7 cellular contexts compared by ENCODE assay signal in the genomic region with DNA sequence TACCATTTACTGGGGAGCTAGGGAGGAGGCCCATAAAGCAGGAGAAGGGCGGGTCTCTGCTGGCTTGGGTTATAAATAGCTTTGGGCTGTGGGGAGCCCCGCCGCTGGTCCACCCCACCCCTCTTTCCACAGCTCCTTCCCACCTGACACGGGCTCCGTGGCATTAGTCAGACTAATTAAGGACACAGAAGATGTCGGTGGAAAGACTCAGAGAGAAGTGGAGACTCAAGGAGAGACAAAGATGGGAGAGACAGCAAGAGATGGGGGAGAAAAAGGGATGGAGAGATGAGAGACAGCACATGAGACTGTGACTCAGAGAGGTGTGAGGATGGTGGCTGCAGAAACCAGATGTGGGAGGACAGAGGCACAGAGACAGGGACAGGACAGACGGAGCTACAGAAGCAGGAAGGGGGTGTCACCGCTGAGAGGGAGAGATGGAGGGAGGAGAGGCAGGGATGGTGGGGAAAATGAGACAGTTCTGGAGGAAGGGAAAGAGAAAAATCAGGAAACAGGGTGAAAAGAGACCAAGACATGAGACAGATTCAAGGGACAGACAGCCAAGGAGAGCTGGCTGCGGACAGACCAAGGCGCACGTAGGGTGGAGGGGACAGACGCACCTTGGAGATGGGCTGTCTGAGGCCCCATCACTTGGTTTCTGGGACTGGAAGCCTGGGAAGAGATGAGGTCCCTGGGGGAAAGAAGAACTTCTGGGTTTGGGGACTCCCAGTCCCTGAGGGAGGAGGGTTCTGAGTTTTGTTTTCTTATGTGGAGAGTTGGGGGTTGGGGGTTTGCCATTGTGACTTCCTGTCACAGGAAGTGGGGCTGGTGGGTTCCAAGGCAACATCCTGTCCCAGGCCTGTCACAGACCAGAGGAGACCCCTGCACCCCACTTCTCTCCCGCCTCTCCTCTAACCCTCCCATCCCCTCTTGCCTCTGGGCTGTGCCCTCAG. TPM values are rescaled to one million over a fixed set of nuclear protein-coding genes. Genes with fewer than 3 reads are reported as not detected.
DNase-seq lines count a peak whose midpoint lies in the region; ATAC-seq, FAIRE-seq and TF ChIP-seq lines count a peak whose summit lies in the region.

No MANE protein-coding gene starts in this region.

- peak overlapping the region; percentile 8; the same call in 1 of the 2 replicates for H3K4me2 ChIP-seq in KMS-11
- peak overlapping the region; percentile 74 for H3K4me2 ChIP-seq in keratinocyte (ENCODE audit: control insufficient read depth, extremely low read depth, insufficient read depth, low read depth, low read length)

- H3K27me3 ChIP-seq in KMS-11 (ENCODE audit: insufficient read depth, low read depth) (peaks cover 3% of the 10 kb centered on the region; the same call in 1 of the 2 replicates), keratinocyte (ENCODE audit: control insufficient read depth, extremely low read depth, insufficient read depth, low read length) (no peaks in the 10 kb centered on the region), thoracic aorta (replicated peaks; ENCODE audit: insufficient read depth) (no peaks in the 10 kb centered on the region)

- dilution Hi-C loops in keratinocyte (cut with MboI; ENCODE audit: extremely low pct_ligation_motif_present, low sequenced_read_pairs): no loop called here

- no peak for TF ChIP-seq CTCF in KMS-11 (conservative IDR thresholded peaks at IDR 0.05; ENCODE audit: low read depth, low read length)
- no peak for TF ChIP-seq CTCF in keratinocyte (optimal IDR thresholded peaks at IDR 0.05 in 1 of 3, IDR thresholded peaks at IDR 0.05 in 1 of 3, conservative IDR thresholded peaks at IDR 0.05 in 1 of 3; ENCODE audit: extremely low read depth in 1 of 3, insufficient read depth in 2 of 3, low read length in 3 of 3)
- no peak for TF ChIP-seq CTCF in thoracic aorta (IDR thresholded peaks at IDR 0.05)

- DNase-seq in activated T-cell treated with anti-CD3 and anti-CD28 coated beads, Interleukin-2, amount 50 U/mL, for 1 hour: peak; percentile 59
- DNase-seq in keratinocyte (ENCODE audit: low read depth, low spot score) (no peak), thoracic aorta (ENCODE audit: low spot score) (no peak), NCI-H1694 treated with DMSO at 0.1 percent for 48 hours (lab: John Stamatoyannopoulos, UW) (no peak), foreskin melanocyte (no peak), NCI-H69 (lab: John Stamatoyannopoulos, UW) (no peak)

- H4K20me1 ChIP-seq in KMS-11 (ENCODE audit: insufficient read depth) (0 out of 2 replicates have a peak, but pooled peaks cover 4% of the 10 kb centered on the region), keratinocyte (ENCODE audit: control insufficient read depth, extremely low read depth, insufficient read depth, low read length) (no peaks in the 10 kb centered on the region)

- H3K36me3 ChIP-seq in KMS-11 (ENCODE audit: insufficient read depth): no peaks in the 10 kb centered on the region
- H3K36me3 ChIP-seq in keratinocyte (ENCODE audit: control insufficient read depth in 2 of 2, extremely low read depth in 1 of 2, insufficient read depth in 2 of 2, low read length in 2 of 2): peaks cover 20% of the 10 kb centered on the region in 2 experiments
- H3K36me3 ChIP-seq in thoracic aorta: peaks cover 14% of the 10 kb centered on the region

- H3K9me1 ChIP-seq in keratinocyte (ENCODE audit: control insufficient read depth, extremely low read depth, insufficient read depth, low read length): peaks cover 6% of the 10 kb centered on the region

- no peak overlapping the region for H3K4me3 ChIP-seq in KMS-11 (IDR thresholded peaks at IDR 0.05; ENCODE audit: insufficient read depth, low read depth, low read length)
- H3K4me3 ChIP-seq in keratinocyte (ENCODE audit: control insufficient read depth in 2 of 3, extremely low read depth in 1 of 3, insufficient read depth in 2 of 3, low read depth in 1 of 3, low read length in 3 of 3): peak overlapping the region in 2 of 3 experiments; percentile 31 to 44
- peak overlapping the region; percentile 17 for H3K4me3 ChIP-seq in thoracic aorta

- peak; percentile 69 for FAIRE-seq in keratinocyte (lab: Jason Lieb, UNC)

- H3K79me2 ChIP-seq in KMS-11 (ENCODE audit: insufficient read depth, low read depth) (peaks cover 24% of the 10 kb centered on the region), keratinocyte (ENCODE audit: control insufficient read depth, insufficient read depth, low read length) (peaks cover 56% of the 10 kb centered on the region)

- H3K27ac ChIP-seq in KMS-11 (no peak overlapping the region), keratinocyte (ENCODE audit: control insufficient read depth, insufficient read depth, low read length) (peak overlapping the region; percentile 82), thoracic aorta (no peak overlapping the region)

- H3K9ac ChIP-seq in KMS-11 (no peak overlapping the region), keratinocyte (ENCODE audit: control insufficient read depth, extremely low read depth, insufficient read depth, low read length) (peak overlapping the region; percentile 80)

- H3K9me3 ChIP-seq in keratinocyte (ENCODE audit: control insufficient read depth, low read depth, low read length) (no peaks in the 10 kb centered on the region), thoracic aorta (no peaks in the 10 kb centered on the region)

- H2AFZ ChIP-seq in KMS-11 (ENCODE audit: low read depth) (no peak overlapping the region), keratinocyte (ENCODE audit: control insufficient read depth, low read length) (no peak overlapping the region)

- H3K4me1 ChIP-seq in KMS-11 (ENCODE audit: low read depth, poor library complexity, severe bottlenecking) (peaks cover 39% of the 10 kb centered on the region), keratinocyte (ENCODE audit: control insufficient read depth, extremely low read depth, insufficient read depth, low read length) (peaks cover 45% of the 10 kb centered on the region), thoracic aorta (ENCODE audit: control insufficient read depth in 1 of 2, low read depth in 2 of 2) (peaks cover 7 to 12% of the 10 kb centered on the region in 2 donors)

- no peak for ATAC-seq in thoracic aorta (ENCODE audit: insufficient number of reproducible peaks, low FRiP score, low read depth)

RNA-seq across cellular contexts. Expression of a gene that starts 4.1 kb away (rescaled TPM):
- polyA plus RNA-seq in keratinocyte: 30.5 to 58.4 TPM (median 43.1 TPM) in 3 replicates
- 40.1 TPM for polyA plus RNA-seq in keratinocyte (2011; ENCODE audit: low read depth)
- polyA plus RNA-seq in keratinocyte (2011; cell fraction: cytosol; rRNA removed): 22.2 and 45.2 TPM in 2 replicates
- 131 and 160 TPM in 2 replicates for polyA plus RNA-seq in keratinocyte (2011; cell fraction: nucleus; rRNA removed)
- 58.9 and 76.2 TPM in 2 replicates for polyA plus RNA-seq in keratinocyte (2012; ENCODE audit: low replicate concordance)
- polyA minus RNA-seq in keratinocyte: 24.0 to 57.3 TPM (median 26.1 TPM) in 3 replicates
- polyA minus RNA-seq in keratinocyte (2011; cell fraction: cytosol; rRNA and poly(A)+ RNA removed): 106 TPM
- 55.5 and 58.3 TPM in 2 replicates for polyA minus RNA-seq in keratinocyte (2011; cell fraction: nucleus; rRNA and poly(A)+ RNA removed)
- total RNA-seq in thoracic aorta: 100 to 1,000 TPM in 1 of 2 donors, 10 to 100 TPM in 1; 75.3 to 104 TPM

RNA-seq across cellular contexts. Expression of a gene that starts 10.0 kb away (rescaled TPM):
- 0.07 to 0.19 TPM (median 0.14 TPM) in 3 replicates for polyA plus RNA-seq in keratinocyte
- not detected for polyA plus RNA-seq in keratinocyte (2011; ENCODE audit: low read depth)
- polyA plus RNA-seq in keratinocyte (2011; cell fraction: cytosol; rRNA removed): 0.07 TPM in 1 of 2 replicates, not detected in the other
- polyA plus RNA-seq in keratinocyte (2011; cell fraction: nucleus; rRNA removed): not detected in 2 replicates
- polyA plus RNA-seq in keratinocyte (2012; ENCODE audit: low replicate concordance): 0.17 and 0.32 TPM in 2 replicates
- polyA minus RNA-seq in keratinocyte: 0.26 to 0.29 TPM in 2 of 3 replicates, not detected in the other
- polyA minus RNA-seq in keratinocyte (2011; cell fraction: cytosol; rRNA and poly(A)+ RNA removed): not detected
- not detected in 2 replicates for polyA minus RNA-seq in keratinocyte (2011; cell fraction: nucleus; rRNA and poly(A)+ RNA removed)
- total RNA-seq in thoracic aorta: not detected

RNA-seq across cellular contexts. Expression of a gene that starts 27.0 kb away (rescaled TPM):
- polyA plus RNA-seq in keratinocyte: 2,269 to 3,039 TPM (median 2,290 TPM) in 3 replicates
- 2,634 TPM for polyA plus RNA-seq in keratinocyte (2011; ENCODE audit: low read depth)
- 1,701 and 3,217 TPM in 2 replicates for polyA plus RNA-seq in keratinocyte (2011; cell fraction: cytosol; rRNA removed)
- 839 and 966 TPM in 2 replicates for polyA plus RNA-seq in keratinocyte (2011; cell fraction: nucleus; rRNA removed)
- polyA plus RNA-seq in keratinocyte (2012; ENCODE audit: low replicate concordance): 3,070 and 4,128 TPM in 2 replicates
- polyA minus RNA-seq in keratinocyte: 521 to 1,294 TPM (median 616 TPM) in 3 replicates
- 2,551 TPM for polyA minus RNA-seq in keratinocyte (2011; cell fraction: cytosol; rRNA and poly(A)+ RNA removed)
- 250 and 319 TPM in 2 replicates for polyA minus RNA-seq in keratinocyte (2011; cell fraction: nucleus; rRNA and poly(A)+ RNA removed)
- 100 to 1,000 TPM; 347 to 429 TPM for total RNA-seq in thoracic aorta

RNA-seq across cellular contexts. Expression of a gene that starts 41.2 kb away (rescaled TPM):
- polyA plus RNA-seq in keratinocyte: not detected in 3 replicates
- not detected for polyA plus RNA-seq in keratinocyte (2011; ENCODE audit: low read depth)
- not detected in 2 replicates for polyA plus RNA-seq in keratinocyte (2011; cell fraction: cytosol; rRNA removed)
- polyA plus RNA-seq in keratinocyte (2011; cell fraction: nucleus; rRNA removed): 0.15 TPM in 1 of 2 replicates, not detected in the other
- polyA plus RNA-seq in keratinocyte (2012; ENCODE audit: low replicate concordance): 0.31 TPM in 1 of 2 replicates, not detected in the other
- polyA minus RNA-seq in keratinocyte: not detected in 3 replicates
- not detected for polyA minus RNA-seq in keratinocyte (2011; cell fraction: cytosol; rRNA and poly(A)+ RNA removed)
- not detected in 2 replicates for polyA minus RNA-seq in keratinocyte (2011; cell fraction: nucleus; rRNA and poly(A)+ RNA removed)
- total RNA-seq in thoracic aorta: under 1 TPM; 0.28 to 0.41 TPM

RNA-seq across cellular contexts. Expression of a gene that starts 42.2 kb away (rescaled TPM):
- not detected in 3 replicates for polyA plus RNA-seq in keratinocyte
- not detected for polyA plus RNA-seq in keratinocyte (2011; ENCODE audit: low read depth)
- not detected in 2 replicates for polyA plus RNA-seq in keratinocyte (2011; cell fraction: cytosol; rRNA removed)
- not detected in 2 replicates for polyA plus RNA-seq in keratinocyte (2011; cell fraction: nucleus; rRNA removed)
- not detected in 2 replicates for polyA plus RNA-seq in keratinocyte (2012; ENCODE audit: low replicate concordance)
- not detected in 3 replicates for polyA minus RNA-seq in keratinocyte
- polyA minus RNA-seq in keratinocyte (2011; cell fraction: cytosol; rRNA and poly(A)+ RNA removed): not detected
- polyA minus RNA-seq in keratinocyte (2011; cell fraction: nucleus; rRNA and poly(A)+ RNA removed): not detected in 2 replicates
- total RNA-seq in thoracic aorta: not detected
